8 cellular contexts compared by ENCODE assay signal in genomic region chr14:93183596-93184317, GRCh38.
DNase-seq lines count a peak whose midpoint lies in the region; ATAC-seq, FAIRE-seq and TF ChIP-seq lines count a peak whose summit lies in the region.

No MANE protein-coding gene starts in this region.

- H3K9me3 Mint-ChIP-seq in central memory CD8-positive, alpha-beta T cell: no peaks in the 10 kb centered on the region

- H3K27ac Mint-ChIP-seq in central memory CD8-positive, alpha-beta T cell (ENCODE audit: low read depth): peak overlapping the region; percentile 91

- DNase-seq in AG09309 (ENCODE audit: low read depth): no peak
- DNase-seq in central memory CD8-positive, alpha-beta T cell (ENCODE audit: low spot score in 2 of 2): no peak
- no peak for DNase-seq in HTR-8/SVneo (ENCODE audit: insufficient read length, low spot score)
- no peak for DNase-seq in effector CD4-positive, alpha-beta T cell
- no peak for DNase-seq in activated effector memory CD4-positive, alpha-beta T cell treated with Interleukin-2 at 50 U/mL for 16 hours
- no peak for DNase-seq in AML-193 (lab: John Stamatoyannopoulos, UW)

- H3K27me3 ChIP-seq in HUES48 (ENCODE audit: control insufficient read depth, insufficient read depth, low read length) (no peaks in the 10 kb centered on the region), muscle layer of duodenum (ENCODE audit: low read depth, low read length) (no peaks in the 10 kb centered on the region)

- no peak for TF ChIP-seq CTCF in AG09309 (IDR thresholded peaks at IDR 0.05; ENCODE audit: control insufficient read depth, insufficient read depth, low read depth, low read length, missing control alignments)

- H3K36me3 Mint-ChIP-seq in central memory CD8-positive, alpha-beta T cell (ENCODE audit: insufficient read depth): peaks cover 29% of the 10 kb centered on the region

- H3K4me1 ChIP-seq in HUES48 (ENCODE audit: control insufficient read depth, insufficient read depth, low read length) (peaks cover 7% of the 10 kb centered on the region), muscle layer of duodenum (ENCODE audit: control insufficient read depth in 1 of 2, insufficient read depth in 2 of 2, low read length in 2 of 2) (peaks cover 16 to 23% of the 10 kb centered on the region in 2 donors)

- H3K9ac ChIP-seq in HUES48 (ENCODE audit: low read depth, low read length): peak overlapping the region; percentile 80; the same call in 1 of the 2 replicates

- peaks cover 27% of the 10 kb centered on the region for H3K4me1 Mint-ChIP-seq in central memory CD8-positive, alpha-beta T cell

- no peak for FAIRE-seq in HTR-8/SVneo (lab: Jason Lieb, UNC)

- H3K9me3 ChIP-seq in HUES48 (ENCODE audit: control insufficient read depth, insufficient read depth, low read length) (no peaks in the 10 kb centered on the region), muscle layer of duodenum (ENCODE audit: control insufficient read depth in 1 of 2, low read length in 2 of 2) (no peaks in the 10 kb centered on the region)

- ATAC-seq in central memory CD8-positive, alpha-beta T cell (replicated peaks; ENCODE audit: extremely low read depth, poor library complexity, severe bottlenecking): no peak

- no peaks in the 10 kb centered on the region for H3K27me3 Mint-ChIP-seq in central memory CD8-positive, alpha-beta T cell

- peaks cover 37% of the 10 kb centered on the region for H3K36me3 ChIP-seq in HUES48 (ENCODE audit: control insufficient read depth, insufficient read depth, low read length)
- H3K36me3 ChIP-seq in muscle layer of duodenum (ENCODE audit: control insufficient read depth in 1 of 2, insufficient read depth in 2 of 2, low read length in 2 of 2): peaks cover 0 to 3% of the 10 kb centered on the region in 2 donors

- peak overlapping the region; percentile 86 for H3K4me3 ChIP-seq in AG09309 (ENCODE audit: control insufficient read depth, low read depth, low read length)
- peak overlapping the region; percentile 92 for H3K4me3 ChIP-seq in HUES48 (ENCODE audit: low read depth, low read length)
- H3K4me3 ChIP-seq in muscle layer of duodenum (ENCODE audit: low read depth in 1 of 2, low read length in 2 of 2): peak overlapping the region; percentile 88 to 94

- H3K27ac ChIP-seq in HUES48 (ENCODE audit: low read depth, low read length) (peak overlapping the region; percentile 97), muscle layer of duodenum (ENCODE audit: low read length) (peak overlapping the region; percentile 82)

- peak overlapping the region; percentile 87 for H3K4me3 Mint-ChIP-seq in central memory CD8-positive, alpha-beta T cell
